Comparison of ENCODE assay signal across 19 cellular contexts in the genomic region with DNA sequence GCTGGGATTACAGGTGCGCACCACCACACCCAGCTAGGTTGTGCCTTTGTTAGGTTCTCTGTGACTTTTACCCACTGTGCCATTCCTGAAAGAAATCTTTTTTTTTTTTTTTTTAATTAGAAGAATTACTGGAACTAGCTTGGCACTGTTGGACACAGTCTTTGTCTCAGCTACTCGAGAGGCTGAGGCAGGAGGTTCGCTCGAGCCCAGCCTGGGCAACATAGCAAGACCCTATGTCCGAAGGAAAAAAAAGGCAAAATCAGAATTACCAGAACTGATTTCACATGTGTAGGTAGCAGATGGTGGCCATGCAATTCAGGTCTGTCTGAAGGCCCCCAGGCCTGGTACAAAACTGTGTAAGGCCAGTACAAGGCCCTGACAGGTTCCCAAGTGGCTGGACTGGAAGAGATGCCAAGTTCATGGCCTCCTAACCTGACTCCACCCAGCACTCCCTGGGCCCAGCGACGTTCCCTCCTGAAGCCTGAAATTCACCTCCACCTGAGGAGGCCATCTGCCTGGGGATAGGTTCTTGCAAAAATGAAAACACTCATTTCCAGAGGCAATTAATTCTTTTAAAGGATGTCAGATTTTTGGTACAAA. TPM values are rescaled to one million over a fixed set of nuclear protein-coding genes. Genes with fewer than 3 reads are reported as not detected.
A peak's percentile ranks its signal among the peaks of the same experiment; 100 is the strongest.
DNase-seq lines count a peak whose midpoint lies in the region; ATAC-seq and TF ChIP-seq lines count a peak whose summit lies in the region.
"Had no signal": no experiment of that assay in that cellular context is flagged by ENCODE, and none has a peak within 500 bp of the region (broad histone marks: within the 10 kb centered on the region; RNA-seq: fewer than 3 reads in every experiment).

No MANE protein-coding gene starts in this region.

- no peak overlapping the region for H3K4me3 ChIP-seq in heart left ventricle
- H3K4me3 ChIP-seq: HAP-1, MG63, Peyer's patch had no signal

- CTCF ChIA-PET in GM10248 (lab: Yijun Ruan, JAX): no interaction called here

- H3K4me1 ChIP-seq in heart left ventricle: peaks cover 0 to 23% (median 14%) of the 10 kb centered on the region in 12 donors
- H3K4me1 ChIP-seq: HAP-1 had no signal

- peak; percentile 38 for DNase-seq in cardiac septum (ENCODE audit: low spot score)
- DNase-seq in heart left ventricle: no peak
- peak; percentile 7 for DNase-seq in GM10248 (ENCODE audit: extremely low spot score)
- DNase-seq in astrocyte of the hippocampus (ENCODE audit: low read depth, low spot score): peak; percentile 1
- DNase-seq in posterior vena cava (ENCODE audit: low spot score): peak; percentile 51
- no peak for DNase-seq in effector CD4-positive, alpha-beta T cell
- DNase-seq in GM20000 (ENCODE audit: low spot score): no peak
- no peak for DNase-seq in SIG-M5 treated with dmso at 0.1 percent for 504 hours (lab: John Stamatoyannopoulos, UW; ENCODE audit: unreplicated experiment)
- DNase-seq: C1 segment of cervical spinal cord, Kasumi-1, MG63, NCI-H1048, NCI-H1436 treated with DMSO at 0.1 percent for 48 hours, NCI-H2081 had no signal

- no peak for ATAC-seq in heart left ventricle
- ATAC-seq: Right ventricle myocardium inferior had no signal

- H3K9me3 ChIP-seq in heart left ventricle: no peaks in the 10 kb centered on the region
- H3K9me3 ChIP-seq: HAP-1, MG63 had no signal

- 79 to 93% (median 87%) methylated on average over 7 of the region's 7 CpGs for WGBS in heart left ventricle, 4 donors

- TF ChIP-seq POLR2A in heart left ventricle (IDR thresholded peaks at IDR 0.05): no peak

- H3K36me3 ChIP-seq in heart left ventricle: peaks cover 0 to 36% (median 28%) of the 10 kb centered on the region in 9 donors

- H3K27me3 ChIP-seq in heart left ventricle: no peaks in the 10 kb centered on the region
- H3K27me3 ChIP-seq: MG63, Peyer's patch had no signal

- no peak for TF ChIP-seq CTCF in heart left ventricle (IDR thresholded peaks at IDR 0.05)
- TF ChIP-seq CTCF in GM10248 (IDR thresholded peaks at IDR 0.05; ENCODE audit: control extremely low read depth, extremely low read depth, low read depth, missing control alignments): no peak
- no peak for TF ChIP-seq CTCF in GM20000 (IDR thresholded peaks at IDR 0.05; ENCODE audit: extremely low read depth, missing control alignments)

- intact Hi-C loops in cardiac septum (cut with DNase I) (no loop called here), heart left ventricle (cut with DNase I) (no loop called here), posterior vena cava (cut with DNase I) (no loop called here)

- no peak overlapping the region for H3K27ac ChIP-seq in heart left ventricle
- H3K27ac ChIP-seq: Peyer's patch had no signal

- POLR2A ChIA-PET in GM10248 (lab: Yijun Ruan, JAX): no interaction called here

RNA-seq across cellular contexts. Expression of gene CARHSP1, which starts 23.0 kb away (rescaled TPM):
- total RNA-seq in cardiac septum (21.6 TPM), heart left ventricle (10 to 100 TPM; 20.0 to 62.4 (median 29.0) TPM), posterior vena cava (10 to 100 TPM; 39.8 to 44.0 TPM)
- polyA plus RNA-seq in heart left ventricle: 10 to 100 TPM; 33.4 to 58.0 TPM

RNA-seq across cellular contexts. Expression of gene LITAFD, which starts 36.4 kb away (rescaled TPM):
- total RNA-seq in cardiac septum: not detected
- not detected for total RNA-seq in heart left ventricle
- polyA plus RNA-seq in heart left ventricle: not detected
- total RNA-seq in posterior vena cava: not detected
- total RNA-seq: A673, Peyer's patch, Right ventricle myocardium inferior had no signal
- polyA plus RNA-seq: IgD-negative memory B cell had no signal

RNA-seq across cellular contexts. Expression of gene PMM2, which starts 48.2 kb away (rescaled TPM):
- total RNA-seq in cardiac septum (22.5 TPM), heart left ventricle (10 to 100 TPM in 8 of 9 donors, 1 to 10 TPM in 1; 9.8 to 25.1 (median 13.4) TPM), posterior vena cava (10 to 100 TPM; 26.1 to 30.6 TPM)
- polyA plus RNA-seq in heart left ventricle: 10 to 100 TPM; 10.9 to 29.4 TPM

RNA-seq across cellular contexts. Expression of gene TMEM186, which starts 48.4 kb away (rescaled TPM):
- 10.4 TPM for total RNA-seq in cardiac septum
- total RNA-seq in heart left ventricle: 10 to 100 TPM in 8 of 9 donors, 1 to 10 TPM in 1; 9.6 to 14.6 (median 12.4) TPM
- 10 to 100 TPM in 1 of 2 donors, 1 to 10 TPM in 1; 8.7 to 17.2 TPM for polyA plus RNA-seq in heart left ventricle
- 1 to 10 TPM; 5.4 to 6.4 TPM for total RNA-seq in posterior vena cava

Comparison
In these comparisons a context has a peak if more than half of its experiments do, and no peak if none do; other contexts are left out.
1. DNase-seq: peak in cardiac septum (single experiment), GM10248 (single experiment), astrocyte of the hippocampus (single experiment) and posterior vena cava (single experiment); none in heart left ventricle (0 of 5), effector CD4-positive, alpha-beta T cell (single experiment), GM20000 (single experiment) and SIG-M5 treated with dmso at 0.1 percent for 504 hours (single experiment).